9 cellular contexts compared by ENCODE assay signal in genomic region chr1:202056644-202057334, GRCh38. TPM values are rescaled to one million over a fixed set of nuclear protein-coding genes. Genes with fewer than 3 reads are reported as not detected.
A peak's percentile ranks its signal among the peaks of the same experiment; 100 is the strongest.
DNase-seq lines count a peak whose midpoint lies in the region; ATAC-seq, FAIRE-seq and TF ChIP-seq lines count a peak whose summit lies in the region.
"Had no signal": no experiment of that assay in that cellular context is flagged by ENCODE, and none has a peak within 500 bp of the region (broad histone marks: within the 10 kb centered on the region; RNA-seq: fewer than 3 reads in every experiment).

No MANE protein-coding gene starts in this region.

- no peaks in the 10 kb centered on the region for H3K9me3 ChIP-seq in duodenal mucosa (ENCODE audit: control insufficient read depth in 1 of 2, low read length in 2 of 2)
- H3K9me3 ChIP-seq in pancreas = no peaks in the 10 kb centered on the region

- CTCF ChIA-PET in HEK293T (lab: Yijun Ruan, JAX) = no interaction called here

- H3K4me3 ChIP-seq in duodenal mucosa (ENCODE audit: low read depth in 1 of 2, low read length in 2 of 2) = no peak overlapping the region
- no peak overlapping the region for H3K4me3 ChIP-seq in pancreas

- H3K27me3 ChIP-seq in duodenal mucosa (ENCODE audit: control insufficient read depth in 1 of 2, insufficient read depth in 2 of 2, low read length in 2 of 2) (no peaks in the 10 kb centered on the region), pancreas (no peaks in the 10 kb centered on the region)

- no peak for FAIRE-seq in pancreas (lab: Jason Lieb, UNC)

- no peaks in the 10 kb centered on the region for H3K36me3 ChIP-seq in duodenal mucosa (ENCODE audit: control insufficient read depth in 1 of 2, insufficient read depth in 2 of 2, low read length in 2 of 2)
- H3K36me3 ChIP-seq in pancreas = no peaks in the 10 kb centered on the region

- POLR2A ChIA-PET in HEK293T (lab: Yijun Ruan, JAX) = no interaction called here

- H3K4me1 ChIP-seq in duodenal mucosa (ENCODE audit: control insufficient read depth in 1 of 2, insufficient read depth in 2 of 2, low read length in 2 of 2) (peaks cover 18 to 26% of the 10 kb centered on the region in 2 donors), pancreas (peaks cover 9 to 24% (median 12%) of the 10 kb centered on the region in 3 donors)

- peak overlapping the region; percentile 80 for H3K27ac ChIP-seq in duodenal mucosa (ENCODE audit: low read depth, low read length)
- peak overlapping the region; percentile 44 to 82 (median 70) for H3K27ac ChIP-seq in pancreas
- no peak overlapping the region for H3K27ac ChIP-seq in substantia nigra (ENCODE audit: low read depth, low read length, poor library complexity, severe bottlenecking)

- no peak for TF ChIP-seq CTCF in pancreas (IDR thresholded peaks at IDR 0.05)

- WGBS in pancreas, 2 donors = 30 to 33% methylated on average over 17 of the region's 17 CpGs

- DNase-seq in HEK293T (ENCODE audit: extremely low spot score) = no peak
- DNase-seq in NCI-H2196 treated with DMSO at 0.1 percent for 48 hours (lab: John Stamatoyannopoulos, UW; ENCODE audit: unreplicated experiment) = peak; percentile 99
- DNase-seq in pancreas = peak; percentile 88 to 96 (median 92)
- no peak for DNase-seq in substantia nigra (lab: John Stamatoyannopoulos, UW)
- no peak for DNase-seq in NK-92 treated with Interleukin-12 subunit alpha and Interleukin-12 subunit beta, amount 100 ng/mL, for 24 hours (lab: John Stamatoyannopoulos, UW)
- DNase-seq: NCI-H1694 had no signal

- peak overlapping the region; percentile 58 to 63 for H3K9ac ChIP-seq in duodenal mucosa (ENCODE audit: low read depth in 1 of 2, low read length in 2 of 2)

- peak; percentile 98 to 99 (median 98) for ATAC-seq in pancreas
- ATAC-seq in GM18502 (IDR thresholded peaks at IDR 0.05; ENCODE audit: poor library complexity, unreplicated experiment) = no peak
- no peak for ATAC-seq in HG02852 (IDR thresholded peaks at IDR 0.05; ENCODE audit: unreplicated experiment)

- intact Hi-C loops in pancreas (cut with DNase I) = no loop called here

TF ChIP-seq in HEK293T, 16 proteins besides CTCF, POLR2A, EP300 and RAD21:
- TF ChIP-seq FOXK2 (IDR thresholded peaks at IDR 0.05) (no peak), PKNOX1 (IDR thresholded peaks at IDR 0.05) (peak; percentile 35; the same call in 1 of the 2 replicates)
TF ChIP-seq in HEK293T: peak in this region for 1.

RNA-seq across cellular contexts. Expression of gene ELF3, which starts 46.4 kb away (rescaled TPM):
- total RNA-seq in pancreas = 100 to 1,000 TPM in 5 of 6 donors, 10 to 100 TPM in 1; 99.3 to 278 (median 158) TPM
- 100 to 1,000 TPM; 284 to 447 TPM for polyA plus RNA-seq in pancreas

Comparison
In these comparisons a context has a peak if more than half of its experiments do, and no peak if none do; other contexts are left out.
1. DNase-seq: peak in NCI-H2196 treated with DMSO at 0.1 percent for 48 hours (single experiment) and pancreas (6 of 6); none in HEK293T (single experiment), substantia nigra (0 of 49) and NK-92 treated with Interleukin-12 subunit alpha and Interleukin-12 subunit beta, amount 100 ng/mL, for 24 hours (single experiment).
2. ATAC-seq: peak in pancreas (4 of 4); none in GM18502 (single experiment) and HG02852 (single experiment).